In the genomic region with DNA sequence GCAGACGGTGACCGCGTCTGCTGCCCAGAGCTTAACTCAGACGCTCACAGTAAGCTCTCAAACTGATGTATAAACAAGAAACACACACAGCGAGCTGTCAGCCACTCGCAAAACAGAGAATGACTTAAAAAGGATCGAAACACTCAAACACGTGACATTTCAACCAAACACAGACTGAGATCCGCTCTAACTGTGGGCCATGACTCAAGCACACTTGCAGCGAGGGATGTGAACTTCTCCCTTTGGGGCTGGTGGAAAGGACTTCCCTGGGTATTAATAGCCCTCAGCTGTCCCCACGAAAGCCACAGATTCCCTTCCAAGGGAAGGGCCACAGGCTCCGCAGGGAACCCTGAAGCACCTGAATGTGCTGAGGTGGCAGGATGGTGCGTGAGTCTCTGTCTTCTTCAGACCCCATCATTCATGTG, we compare ENCODE assay signal across 8 cellular contexts. TPM values are rescaled to one million over a fixed set of nuclear protein-coding genes. Genes with fewer than 3 reads are reported as not detected.
DNase-seq lines count a peak whose midpoint lies in the region; ATAC-seq and TF ChIP-seq lines count a peak whose summit lies in the region.

No MANE protein-coding gene starts in this region.

- peak; percentile 95 for ATAC-seq in GM19351 (IDR thresholded peaks at IDR 0.05; ENCODE audit: unreplicated experiment)
- ATAC-seq in HG03442 (IDR thresholded peaks at IDR 0.05; ENCODE audit: unreplicated experiment), result peak; percentile 49

- DNase-seq in activated naive CD4-positive, alpha-beta T cell treated with anti-CD3 and anti-CD28 coated beads, Interleukin-2, amount 10 ng/mL, durations not matched to agents 7 days and 5 days, result peak; percentile 72
- DNase-seq in COLO668 (lab: John Stamatoyannopoulos, UW; ENCODE audit: unreplicated experiment) (no peak), NCI-H1417 (lab: John Stamatoyannopoulos, UW) (no peak), NCI-H1436 (lab: John Stamatoyannopoulos, UW) (no peak), chondrocyte (ENCODE audit: low spot score) (no peak)

- TF ChIP-seq CTCF in chondrocyte (IDR thresholded peaks at IDR 0.05), result no peak

- H3K4me3 ChIP-seq in skeletal muscle tissue (ENCODE audit: low read length in 3 of 3), result no peak overlapping the region

- H3K9me3 Mint-ChIP-seq in activated naive CD4-positive, alpha-beta T cell treated with anti-CD3 and anti-CD28 coated beads, Interleukin-2, amount 10 ng/mL, durations not matched to agents 7 days and 5 days, result no peaks in the 10 kb centered on the region
- H3K9me3 Mint-ChIP-seq in chondrocyte (ENCODE audit: low read depth), result no peaks in the 10 kb centered on the region

- peak overlapping the region; percentile 23 for H3K4me3 Mint-ChIP-seq in activated naive CD4-positive, alpha-beta T cell treated with anti-CD3 and anti-CD28 coated beads, Interleukin-2, amount 10 ng/mL, durations not matched to agents 7 days and 5 days
- H3K4me3 Mint-ChIP-seq in chondrocyte (ENCODE audit: unreplicated experiment), result no peak overlapping the region

- peak overlapping the region; percentile 86 for H3K27ac Mint-ChIP-seq in activated naive CD4-positive, alpha-beta T cell treated with anti-CD3 and anti-CD28 coated beads, Interleukin-2, amount 10 ng/mL, durations not matched to agents 7 days and 5 days
- no peak overlapping the region for H3K27ac Mint-ChIP-seq in chondrocyte (ENCODE audit: unreplicated experiment)

- peaks cover 86% of the 10 kb centered on the region for H3K4me1 Mint-ChIP-seq in activated naive CD4-positive, alpha-beta T cell treated with anti-CD3 and anti-CD28 coated beads, Interleukin-2, amount 10 ng/mL, durations not matched to agents 7 days and 5 days
- H3K4me1 Mint-ChIP-seq in chondrocyte (ENCODE audit: low read depth), result peaks cover 8% of the 10 kb centered on the region

- no peaks in the 10 kb centered on the region for H3K36me3 ChIP-seq in skeletal muscle tissue (ENCODE audit: control insufficient read depth in 3 of 3, insufficient read depth in 3 of 3, low read length in 3 of 3)

- CTCF ChIA-PET in activated naive CD4-positive, alpha-beta T cell treated with anti-CD3 and anti-CD28 coated beads, Interleukin-2, amount 10 ng/mL, durations not matched to agents 7 days and 5 days (lab: Charles Lee), result no interaction called here

- H3K36me3 Mint-ChIP-seq in activated naive CD4-positive, alpha-beta T cell treated with anti-CD3 and anti-CD28 coated beads, Interleukin-2, amount 10 ng/mL, durations not matched to agents 7 days and 5 days, result peaks cover 35% of the 10 kb centered on the region
- H3K36me3 Mint-ChIP-seq in chondrocyte (ENCODE audit: low read depth), result no peaks in the 10 kb centered on the region

- no peaks in the 10 kb centered on the region for H3K27me3 ChIP-seq in skeletal muscle tissue (ENCODE audit: control insufficient read depth in 3 of 3, insufficient read depth in 3 of 3, low read length in 3 of 3)

- H3K9me3 ChIP-seq in skeletal muscle tissue (ENCODE audit: control insufficient read depth in 3 of 3, low read length in 3 of 3), result no peaks in the 10 kb centered on the region

- H3K27ac ChIP-seq in skeletal muscle tissue (ENCODE audit: low read depth, low read length), result peak overlapping the region; percentile 25

- no peak overlapping the region for H3K9ac ChIP-seq in skeletal muscle tissue (ENCODE audit: low read depth in 1 of 3, low read length in 3 of 3)

- no peaks in the 10 kb centered on the region for H3K27me3 Mint-ChIP-seq in activated naive CD4-positive, alpha-beta T cell treated with anti-CD3 and anti-CD28 coated beads, Interleukin-2, amount 10 ng/mL, durations not matched to agents 7 days and 5 days
- H3K27me3 Mint-ChIP-seq in chondrocyte (ENCODE audit: low read depth), result peaks cover 13% of the 10 kb centered on the region

- H3K4me1 ChIP-seq in skeletal muscle tissue (ENCODE audit: control insufficient read depth in 3 of 3, insufficient read depth in 3 of 3, low read length in 3 of 3), result peaks cover 9 to 20% (median 15%) of the 10 kb centered on the region in 3 donors

RNA-seq across cellular contexts. Expression of a gene that starts 29.1 kb away (rescaled TPM):
- total RNA-seq in skeletal muscle tissue (9.4 TPM), chondrocyte (1.1 to 3.6 TPM (median 2.3 TPM) in 3 replicates)
